ENCODE assay signal across 2 cellular contexts in genomic region chr2:64019975-64020281, GRCh38.
A peak's percentile ranks its signal among the peaks of the same experiment; 100 is the strongest.
TF ChIP-seq lines count a peak whose summit lies in the region.

No MANE protein-coding gene starts in this region.

TF ChIP-seq in A549, 52 proteins besides CTCF, POLR2A, EP300 and RAD21 (continued from another document):
- TF ChIP-seq REST (IDR thresholded peaks at IDR 0.05) (no peak), MAZ (IDR thresholded peaks at IDR 0.05; ENCODE audit: borderline replicate concordance, low read depth, low read length) (no peak), EHF (CRISPR knock-in tag; IDR thresholded peaks at IDR 0.05) (no peak), MYC (IDR thresholded peaks at IDR 0.05; ENCODE audit: borderline replicate concordance, low read length) (no peak), RFX5 (IDR thresholded peaks at IDR 0.05) (no peak), SMC3 (IDR thresholded peaks at IDR 0.05) (no peak), USF2 (IDR thresholded peaks at IDR 0.05) (no peak), FOXS1 (CRISPR knock-in tag; IDR thresholded peaks at IDR 0.05) (no peak), PHF8 (IDR thresholded peaks at IDR 0.05; ENCODE audit: borderline replicate concordance, low read depth) (no peak)

TF ChIP-seq in GM12878, 131 proteins besides CTCF, POLR2A, EP300 and RAD21 (continued from another document):
- TF ChIP-seq MEF2B (IDR thresholded peaks at IDR 0.05; ENCODE audit: partially characterized antibody, poor library complexity, severe bottlenecking) (no peak), NR2C1 (IDR thresholded peaks at IDR 0.05) (no peak), NFIC (IDR thresholded peaks at IDR 0.05; ENCODE audit: low read depth, low read length) (0 out of 2 replicates have a peak, but pooled peaks have one; percentile 35), MTA2 (IDR thresholded peaks at IDR 0.05; ENCODE audit: low read depth) (0 out of 2 replicates have a peak, but pooled peaks have one; percentile 4), DPF2 (IDR thresholded peaks at IDR 0.05) (no peak), NBN (IDR thresholded peaks at IDR 0.05) (0 out of 2 replicates have a peak, but pooled peaks have one; percentile 10), ZNF384 (IDR thresholded peaks at IDR 0.05; ENCODE audit: borderline replicate concordance, low read depth, low read length) (no peak)
TF ChIP-seq in GM12878: peak in this region for 4.
